1 cellular context compared by ENCODE assay signal in genomic region chr6:43627008-43627825, GRCh38.
A peak's percentile ranks its signal among the peaks of the same experiment; 100 is the strongest.
TF ChIP-seq lines count a peak whose summit lies in the region.

No MANE protein-coding gene starts in this region.

TF ChIP-seq in HepG2, 621 proteins besides CTCF, POLR2A, EP300 and RAD21 (continued from another document):
- TF ChIP-seq, protein P1, sequence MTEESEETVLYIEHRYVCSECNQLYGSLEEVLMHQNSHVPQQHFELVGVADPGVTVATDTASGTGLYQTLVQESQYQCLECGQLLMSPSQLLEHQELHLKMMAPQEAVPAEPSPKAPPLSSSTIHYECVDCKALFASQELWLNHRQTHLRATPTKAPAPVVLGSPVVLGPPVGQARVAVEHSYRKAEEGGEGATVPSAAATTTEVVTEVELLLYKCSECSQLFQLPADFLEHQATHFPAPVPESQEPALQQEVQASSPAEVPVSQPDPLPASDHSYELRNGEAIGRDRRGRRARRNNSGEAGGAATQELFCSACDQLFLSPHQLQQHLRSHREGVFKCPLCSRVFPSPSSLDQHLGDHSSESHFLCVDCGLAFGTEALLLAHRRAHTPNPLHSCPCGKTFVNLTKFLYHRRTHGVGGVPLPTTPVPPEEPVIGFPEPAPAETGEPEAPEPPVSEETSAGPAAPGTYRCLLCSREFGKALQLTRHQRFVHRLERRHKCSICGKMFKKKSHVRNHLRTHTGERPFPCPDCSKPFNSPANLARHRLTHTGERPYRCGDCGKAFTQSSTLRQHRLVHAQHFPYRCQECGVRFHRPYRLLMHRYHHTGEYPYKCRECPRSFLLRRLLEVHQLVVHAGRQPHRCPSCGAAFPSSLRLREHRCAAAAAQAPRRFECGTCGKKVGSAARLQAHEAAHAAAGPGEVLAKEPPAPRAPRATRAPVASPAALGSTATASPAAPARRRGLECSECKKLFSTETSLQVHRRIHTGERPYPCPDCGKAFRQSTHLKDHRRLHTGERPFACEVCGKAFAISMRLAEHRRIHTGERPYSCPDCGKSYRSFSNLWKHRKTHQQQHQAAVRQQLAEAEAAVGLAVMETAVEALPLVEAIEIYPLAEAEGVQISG (CRISPR knock-in tag; IDR thresholded peaks at IDR 0.05): peak; percentile 31; the same call in 1 of the 2 replicates
- no peak for TF ChIP-seq ZNF121 (CRISPR knock-in tag; IDR thresholded peaks at IDR 0.05)
- TF ChIP-seq RNF2 (conservative IDR thresholded peaks at IDR 0.05; ENCODE audit: low read depth): no peak
- no peak for TF ChIP-seq POLR2G (IDR thresholded peaks at IDR 0.05; ENCODE audit: low read depth, low read length)
- no peak for TF ChIP-seq GTF3A (CRISPR knock-in tag; conservative IDR thresholded peaks at IDR 0.05)
